8 cellular contexts compared by ENCODE assay signal in the genomic region with DNA sequence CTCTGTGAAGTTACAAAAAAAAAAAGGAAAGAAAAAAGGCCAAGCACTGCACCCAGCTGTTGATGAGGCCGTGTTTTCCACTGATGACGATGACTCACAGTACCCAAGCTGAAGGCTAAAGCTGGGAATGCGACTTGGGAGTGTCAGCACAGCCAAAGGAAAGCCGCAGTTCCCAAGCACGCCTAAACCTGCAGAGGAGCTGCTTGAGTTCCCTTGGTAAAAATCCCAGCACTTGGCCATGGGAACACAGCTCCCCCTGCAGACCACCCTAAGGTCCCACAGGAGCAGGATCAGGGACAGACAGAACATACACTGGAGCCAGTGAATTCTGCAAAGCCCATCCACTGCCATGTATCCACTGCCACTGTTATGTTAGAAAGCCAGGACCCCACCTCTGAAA. TPM values are rescaled to one million over a fixed set of nuclear protein-coding genes. Genes with fewer than 3 reads are reported as not detected.
A peak's percentile ranks its signal among the peaks of the same experiment; 100 is the strongest.
DNase-seq lines count a peak whose midpoint lies in the region; ATAC-seq and TF ChIP-seq lines count a peak whose summit lies in the region.

No MANE protein-coding gene starts in this region.

- no peaks in the 10 kb centered on the region for H3K36me3 ChIP-seq in BE2C
- peaks cover 31% of the 10 kb centered on the region for H3K36me3 ChIP-seq in WERI-Rb-1
- H3K36me3 ChIP-seq in heart left ventricle, result peaks cover 0 to 36% (median 8%) of the 10 kb centered on the region in 9 donors

- TF ChIP-seq CTCF in BE2C (IDR thresholded peaks at IDR 0.05; ENCODE audit: low read depth, low read length) (peak; percentile 79), WERI-Rb-1 (IDR thresholded peaks at IDR 0.05; ENCODE audit: low read depth, low read length) (peak; percentile 85), heart left ventricle (IDR thresholded peaks at IDR 0.05) (peak; percentile 31 to 76 (median 58))

- no peak overlapping the region for H3K27ac ChIP-seq in WERI-Rb-1
- no peak overlapping the region for H3K27ac ChIP-seq in heart left ventricle

- H3K27me3 ChIP-seq in BE2C (no peaks in the 10 kb centered on the region), WERI-Rb-1 (ENCODE audit: insufficient read depth, low read depth, severe bottlenecking) (no peaks in the 10 kb centered on the region), heart left ventricle (no peaks in the 10 kb centered on the region)

- WGBS in heart left ventricle, 4 donors, result 25 to 31% (median 27%) methylated on average over 5 of the region's 5 CpGs

- intact Hi-C loops in heart left ventricle (cut with DNase I), result loop anchor here in 4 of 10 donors (1.0 to 10.0 kb wide), 3 partner anchors 118 to 213 kb away; no protein-coding TSS in a partner anchor

- peak; percentile 67 to 92 (median 88) for ATAC-seq in heart left ventricle
- ATAC-seq in HG03097 (IDR thresholded peaks at IDR 0.05; ENCODE audit: low FRiP score, unreplicated experiment), result no peak
- no peak for ATAC-seq in HG02588 (IDR thresholded peaks at IDR 0.05; ENCODE audit: unreplicated experiment)

- H3K9me3 ChIP-seq in BE2C (no peaks in the 10 kb centered on the region), WERI-Rb-1 (ENCODE audit: severe bottlenecking) (no peaks in the 10 kb centered on the region), heart left ventricle (peaks cover 0 to 7% (median 0%) of the 10 kb centered on the region in 12 donors)

- H3K4me3 ChIP-seq in BE2C (ENCODE audit: low read depth, low read length), result no peak overlapping the region
- H3K4me3 ChIP-seq in WERI-Rb-1 (ENCODE audit: low read depth, low read length), result no peak overlapping the region
- H3K4me3 ChIP-seq in heart left ventricle, result no peak overlapping the region
- H3K4me3 ChIP-seq in skeletal muscle cell (ENCODE audit: low read depth, low read length), result no peak overlapping the region

- no peak for TF ChIP-seq POLR2A in heart left ventricle (IDR thresholded peaks at IDR 0.05)

- DNase-seq in BE2C (peak; percentile 58), HS-27A (ENCODE audit: low read depth) (peak; percentile 39), WERI-Rb-1 (peak; percentile 65), heart left ventricle (peak; percentile 56 to 70 (median 58)), skeletal muscle cell (ENCODE audit: low read depth) (peak; percentile 79), NCI-H2107 treated with DMSO at 0.1 percent for 48 hours (lab: John Stamatoyannopoulos, UW; ENCODE audit: unreplicated experiment) (no peak)

- no peaks in the 10 kb centered on the region for H3K4me1 ChIP-seq in BE2C
- H3K4me1 ChIP-seq in heart left ventricle, result peaks cover 0 to 11% (median 0%) of the 10 kb centered on the region in 12 donors

RNA-seq across cellular contexts. Expression of gene SERGEF, which starts 39.9 kb away (rescaled TPM):
- 13.5 TPM for polyA plus RNA-seq in BE2C (2012; ENCODE audit: insufficient read depth, insufficient read length, low read depth)
- 10 to 100 TPM; 11.6 to 26.4 (median 22.1) TPM for total RNA-seq in heart left ventricle
- 10 to 100 TPM; 16.0 to 55.0 TPM for polyA plus RNA-seq in heart left ventricle

Comparison
In these comparisons a context has a peak if more than half of its experiments do, and no peak if none do; other contexts are left out.
1. ATAC-seq: peak in heart left ventricle (4 of 4); none in HG03097 (single experiment) and HG02588 (single experiment).
2. Peak in every context shown above with its lines, with median percentiles within 50 percentile points of each other: CTCF ChIP-seq.